Comparison of ENCODE assay signal across 1 cellular context in the genomic region with DNA sequence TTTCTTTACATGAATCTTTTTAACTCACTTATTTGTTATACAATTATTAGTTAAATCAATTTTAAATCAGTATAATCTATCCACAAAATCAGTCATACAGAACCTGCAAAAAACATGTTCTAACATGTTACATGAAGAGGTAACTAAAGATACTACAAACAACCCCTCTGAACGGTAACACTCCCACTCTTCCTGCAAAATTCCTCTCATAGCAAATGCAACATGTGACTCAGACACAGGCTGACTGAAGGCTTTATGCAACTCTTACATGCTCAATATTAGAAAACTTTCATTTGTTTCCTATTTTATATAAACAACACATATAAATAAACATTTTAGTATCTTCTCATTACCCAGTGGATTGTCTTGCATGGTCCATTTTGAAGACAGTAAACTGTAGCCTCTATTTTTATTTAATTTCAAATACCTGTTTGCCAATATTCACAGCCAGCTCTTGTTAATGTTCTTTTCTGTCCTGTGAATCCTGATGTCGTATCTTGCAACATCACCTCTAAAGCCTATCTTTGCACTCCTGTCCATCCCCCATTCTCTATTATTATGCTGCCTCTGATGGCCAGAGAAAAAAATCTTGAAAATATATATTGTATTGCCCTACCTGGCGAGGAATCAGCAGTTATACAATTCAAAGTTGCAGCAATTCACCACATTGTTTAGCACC.
TF ChIP-seq lines count a peak whose summit lies in the region.

No MANE protein-coding gene starts in this region.

TF ChIP-seq in A549, 52 proteins besides CTCF, POLR2A, EP300 and RAD21:
- TF ChIP-seq HOXA7 (CRISPR knock-in tag; IDR thresholded peaks at IDR 0.05), result no peak
- no peak for TF ChIP-seq FOSL2 (IDR thresholded peaks at IDR 0.05)
- TF ChIP-seq FOSL2 (CRISPR knock-in tag; IDR thresholded peaks at IDR 0.05), result no peak
- no peak for TF ChIP-seq MAX (IDR thresholded peaks at IDR 0.05)
- no peak for TF ChIP-seq MAFK (IDR thresholded peaks at IDR 0.05; ENCODE audit: partially characterized antibody)
- TF ChIP-seq NFE2L2 (conservative IDR thresholded peaks at IDR 0.05; ENCODE audit: low read length), result no peak
- TF ChIP-seq CEBPB (IDR thresholded peaks at IDR 0.05), result no peak
- no peak for TF ChIP-seq KDM5A (IDR thresholded peaks at IDR 0.05)
- TF ChIP-seq HOXB13 (CRISPR knock-in tag; IDR thresholded peaks at IDR 0.05; ENCODE audit: low read depth), result no peak
- no peak for TF ChIP-seq HDAC2 (IDR thresholded peaks at IDR 0.05)
- no peak for TF ChIP-seq NPAS2 (CRISPR knock-in tag; IDR thresholded peaks at IDR 0.05; ENCODE audit: borderline replicate concordance)
- no peak for TF ChIP-seq EHF (CRISPR knock-in tag; IDR thresholded peaks at IDR 0.05)
- no peak for TF ChIP-seq HES2 (IDR thresholded peaks at IDR 0.05)
- TF ChIP-seq POLR2AphosphoS2 (conservative IDR thresholded peaks at IDR 0.05; ENCODE audit: low read length), result no peak
- no peak for TF ChIP-seq SMC3 (IDR thresholded peaks at IDR 0.05)
